Comparison of ENCODE assay signal across 1 cellular context in the genomic region with DNA sequence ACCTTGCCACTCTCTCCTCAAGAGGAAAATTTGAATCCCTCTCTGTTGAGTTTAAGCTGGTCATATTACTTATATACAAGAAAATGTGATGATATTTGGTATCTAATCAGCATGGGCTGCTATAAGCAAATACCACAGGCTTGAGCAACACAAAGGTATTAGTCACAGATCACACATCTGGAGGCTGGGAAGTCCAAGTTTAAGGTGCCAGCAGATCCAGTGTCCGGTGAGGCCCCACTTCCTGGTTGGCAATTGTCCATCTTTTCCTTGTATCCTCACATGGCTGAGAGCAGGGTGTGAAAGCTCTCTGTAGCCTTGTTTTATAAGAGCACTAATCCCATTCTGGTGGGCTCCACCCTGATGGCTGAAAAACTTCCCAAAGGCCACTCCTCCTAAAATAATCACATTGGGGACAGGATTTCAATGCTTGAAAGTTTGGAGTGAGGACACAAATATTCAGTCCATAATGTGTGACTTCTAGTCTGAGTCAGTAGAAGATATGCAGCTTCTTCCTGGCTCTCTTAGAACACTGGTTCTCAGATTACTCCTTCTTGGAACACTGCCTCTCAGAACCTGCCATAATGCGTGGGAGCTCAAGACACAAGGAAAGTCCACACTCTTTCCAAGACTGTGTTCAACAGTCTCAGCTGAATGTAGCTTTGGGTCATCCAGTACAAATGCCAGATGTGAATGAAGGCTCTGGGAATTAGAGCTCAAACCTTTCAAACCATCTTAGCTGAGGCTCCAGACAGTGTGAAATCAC.
TF ChIP-seq lines count a peak whose summit lies in the region.

No MANE protein-coding gene starts in this region.

TF ChIP-seq in IMR-90, 13 proteins besides CTCF, POLR2A, EP300 and RAD21 (continued from another document):
- TF ChIP-seq RFX5 (IDR thresholded peaks at IDR 0.05; ENCODE audit: low read depth, low read length): no peak
- no peak for TF ChIP-seq CEBPB (IDR thresholded peaks at IDR 0.05; ENCODE audit: low read depth, low read length)
- TF ChIP-seq MXI1 (IDR thresholded peaks at IDR 0.05; ENCODE audit: borderline replicate concordance, low read depth, low read length): no peak
- no peak for TF ChIP-seq RCOR1 (IDR thresholded peaks at IDR 0.05; ENCODE audit: insufficient replicate concordance, low read length)
- TF ChIP-seq, protein P1, sequence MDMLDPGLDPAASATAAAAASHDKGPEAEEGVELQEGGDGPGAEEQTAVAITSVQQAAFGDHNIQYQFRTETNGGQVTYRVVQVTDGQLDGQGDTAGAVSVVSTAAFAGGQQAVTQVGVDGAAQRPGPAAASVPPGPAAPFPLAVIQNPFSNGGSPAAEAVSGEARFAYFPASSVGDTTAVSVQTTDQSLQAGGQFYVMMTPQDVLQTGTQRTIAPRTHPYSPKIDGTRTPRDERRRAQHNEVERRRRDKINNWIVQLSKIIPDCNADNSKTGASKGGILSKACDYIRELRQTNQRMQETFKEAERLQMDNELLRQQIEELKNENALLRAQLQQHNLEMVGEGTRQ (IDR thresholded peaks at IDR 0.05; ENCODE audit: low read depth, low read length): no peak
- TF ChIP-seq CHD1 (IDR thresholded peaks at IDR 0.05; ENCODE audit: low read depth, low read length): no peak
- no peak for TF ChIP-seq BHLHE40 (IDR thresholded peaks at IDR 0.05; ENCODE audit: low read depth, low read length)
- no peak for TF ChIP-seq MAZ (IDR thresholded peaks at IDR 0.05; ENCODE audit: borderline replicate concordance, low read depth, low read length)
